14 cellular contexts compared by ENCODE assay signal in the genomic region with DNA sequence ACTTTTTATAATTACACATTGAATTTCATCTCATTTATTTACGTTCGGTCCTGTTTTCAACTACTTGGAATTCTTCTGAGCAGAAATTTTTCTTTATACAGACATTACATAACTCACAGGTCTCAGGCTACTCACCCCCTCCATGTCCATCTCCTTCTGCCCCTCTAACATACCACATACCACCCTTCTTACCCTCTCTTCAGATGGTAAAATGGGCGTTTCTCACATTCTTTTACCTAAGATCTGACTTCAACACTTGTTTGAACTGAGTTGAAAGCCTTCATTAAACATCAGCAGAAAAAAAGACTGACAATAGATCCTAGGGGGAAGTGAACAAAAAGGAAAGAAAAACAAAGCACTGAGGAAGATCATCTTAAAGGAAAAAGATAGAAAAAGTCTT.
"Had no signal": no experiment of that assay in that cellular context is flagged by ENCODE, and none has a peak within 500 bp of the region (broad histone marks: within the 10 kb centered on the region; RNA-seq: fewer than 3 reads in every experiment).

No MANE protein-coding gene starts in this region.

- ATAC-seq: activated naive CD8-positive, alpha-beta T cell treated with anti-CD3 and anti-CD28 coated beads, Interleukin-2, amount 50 U/mL, for 24 hours; left lobe of liver; naive thymus-derived CD8-positive, alpha-beta T cell; right lobe of liver had no signal

- H3K27me3 ChIP-seq: ascending aorta, right lobe of liver, stomach, testis had no signal

- H3K9me3 Mint-ChIP-seq: activated naive CD4-positive, alpha-beta T cell treated with anti-CD3 and anti-CD28 coated beads for 36 hours; activated naive CD8-positive, alpha-beta T cell treated with anti-CD3 and anti-CD28 coated beads, Interleukin-2, amount 50 U/mL, for 24 hours; activated T-helper 2 cell treated with anti-CD3 and anti-CD28 coated beads, Interferon-gamma antibody, Interleukin-2, Interleukin-4, amounts not matched to agents 10 μg/mL and 5 μg/mL and 100 μg/mL, durations not matched to agents 14 hours and 24 hours and 36 hours had no signal

- H3K4me3 Mint-ChIP-seq: activated naive CD4-positive, alpha-beta T cell treated with anti-CD3 and anti-CD28 coated beads for 36 hours had no signal

- H3K36me3 ChIP-seq: ascending aorta, right lobe of liver, spleen, stomach had no signal

- H3K36me3 Mint-ChIP-seq: naive thymus-derived CD8-positive, alpha-beta T cell had no signal

- H3K9me3 ChIP-seq: ascending aorta, psoas muscle, right lobe of liver, stomach, testis had no signal

- H3K27ac Mint-ChIP-seq: activated naive CD4-positive, alpha-beta T cell treated with anti-CD3 and anti-CD28 coated beads for 36 hours; activated naive CD8-positive, alpha-beta T cell treated with anti-CD3 and anti-CD28 coated beads, Interleukin-2, amount 50 U/mL, for 24 hours; activated T-helper 2 cell treated with anti-CD3 and anti-CD28 coated beads, Interferon-gamma antibody, Interleukin-2, Interleukin-4, amounts not matched to agents 10 μg/mL and 5 μg/mL and 100 μg/mL, durations not matched to agents 14 hours and 24 hours and 36 hours; naive thymus-derived CD8-positive, alpha-beta T cell had no signal

- DNase-seq: activated CD4-positive, alpha-beta T cell treated with anti-CD3 and anti-CD28 coated beads for 1 hour; activated CD4-positive, alpha-beta T cell treated with anti-CD3 and anti-CD28 coated beads, Interleukin-2, amount 50 U/mL, for 4 hours; activated naive CD4-positive, alpha-beta T cell treated with anti-CD3 and anti-CD28 coated beads for 36 hours; activated naive CD8-positive, alpha-beta T cell treated with anti-CD3 and anti-CD28 coated beads, Interleukin-2, amount 50 U/mL, for 24 hours; foreskin fibroblast; naive thymus-derived CD8-positive, alpha-beta T cell; psoas muscle; right lobe of liver; spleen; stomach; testis had no signal

- H3K4me1 ChIP-seq: ascending aorta, right lobe of liver, spleen, stomach, testis had no signal

- H3K27ac ChIP-seq: ascending aorta, psoas muscle, right lobe of liver, spleen, stomach, testis had no signal

- H3K4me1 Mint-ChIP-seq: activated naive CD8-positive, alpha-beta T cell treated with anti-CD3 and anti-CD28 coated beads, Interleukin-2, amount 50 U/mL, for 24 hours had no signal
